ENCODE assay signal across 1 cellular context in genomic region chr2:29811378-29811777, GRCh38.
TF ChIP-seq lines count a peak whose summit lies in the region.

No MANE protein-coding gene starts in this region.

TF ChIP-seq in IMR-90, 13 proteins besides CTCF, POLR2A, EP300 and RAD21 (continued from another document):
- TF ChIP-seq, protein P1, sequence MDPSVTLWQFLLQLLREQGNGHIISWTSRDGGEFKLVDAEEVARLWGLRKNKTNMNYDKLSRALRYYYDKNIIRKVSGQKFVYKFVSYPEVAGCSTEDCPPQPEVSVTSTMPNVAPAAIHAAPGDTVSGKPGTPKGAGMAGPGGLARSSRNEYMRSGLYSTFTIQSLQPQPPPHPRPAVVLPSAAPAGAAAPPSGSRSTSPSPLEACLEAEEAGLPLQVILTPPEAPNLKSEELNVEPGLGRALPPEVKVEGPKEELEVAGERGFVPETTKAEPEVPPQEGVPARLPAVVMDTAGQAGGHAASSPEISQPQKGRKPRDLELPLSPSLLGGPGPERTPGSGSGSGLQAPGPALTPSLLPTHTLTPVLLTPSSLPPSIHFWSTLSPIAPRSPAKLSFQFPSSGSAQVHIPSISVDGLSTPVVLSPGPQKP (IDR thresholded peaks at IDR 0.05; ENCODE audit: borderline replicate concordance, low read depth, low read length): no peak
